ENCODE assay signal across 8 cellular contexts in the genomic region with DNA sequence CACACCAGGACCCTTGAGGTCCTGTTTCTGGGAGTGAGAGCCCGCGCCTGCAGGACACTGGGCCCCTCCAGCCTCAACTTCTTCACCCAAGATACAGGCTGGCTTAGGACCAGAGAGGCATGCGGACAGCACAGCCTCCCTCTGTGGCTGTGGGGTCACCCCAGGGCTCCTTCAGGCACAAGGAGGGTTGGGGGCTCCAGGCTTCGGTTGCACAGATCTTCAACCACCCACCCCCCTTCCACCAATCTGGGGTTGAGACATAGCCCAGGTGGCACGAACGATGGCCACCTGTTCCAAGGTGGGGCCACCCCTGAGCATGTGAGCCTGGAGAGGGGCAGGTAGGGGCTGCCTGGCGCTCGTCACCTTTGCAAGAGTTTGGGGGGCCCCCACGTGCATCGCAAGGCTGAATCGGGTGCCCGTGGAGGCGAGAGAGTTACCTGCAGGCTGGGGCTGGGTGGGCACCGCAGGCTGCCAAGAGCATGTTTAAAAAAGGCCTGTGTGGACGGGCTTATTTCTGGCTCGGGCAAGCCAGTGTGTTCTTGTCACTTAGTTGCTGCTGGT. TPM values are rescaled to one million over a fixed set of nuclear protein-coding genes. Genes with fewer than 3 reads are reported as not detected.
DNase-seq lines count a peak whose midpoint lies in the region; ATAC-seq and TF ChIP-seq lines count a peak whose summit lies in the region.

No MANE protein-coding gene starts in this region.

- no peak overlapping the region for H3K27ac Mint-ChIP-seq in activated CD4-positive, alpha-beta memory T cell treated with anti-CD3 and anti-CD28 coated beads, Interleukin-2, amount 10 ng/mL, durations not matched to agents 7 days and 5 days

- no peak for TF ChIP-seq CTCF in HCT116 (IDR thresholded peaks at IDR 0.05 in 2 of 3, conservative IDR thresholded peaks at IDR 0.05 in 1 of 3; ENCODE audit: borderline replicate concordance in 1 of 3, insufficient read depth in 1 of 3, low read depth in 2 of 3, low read length in 2 of 3)
- TF ChIP-seq CTCF in spleen (IDR thresholded peaks at IDR 0.05 in 8 of 11, conservative IDR thresholded peaks at IDR 0.05 in 3 of 11), result no peak

- TF ChIP-seq RAD21 in HCT116 (IDR thresholded peaks at IDR 0.05; ENCODE audit: low read depth), result no peak

- H3K4me3 ChIP-seq in HCT116 (replicated peaks in 1 of 2; ENCODE audit: low read depth in 1 of 2, low read length in 2 of 2) (peak overlapping the region; percentile 80 to 92), iPS-15b (ENCODE audit: low read depth, low read length) (peak overlapping the region; percentile 62), spleen (peak overlapping the region; percentile 62 to 98 (median 82))

- no peaks in the 10 kb centered on the region for H4K20me1 ChIP-seq in HCT116 (ENCODE audit: insufficient read depth)

- H3K36me3 ChIP-seq in HCT116 (ENCODE audit: control insufficient read depth in 1 of 2, insufficient read depth in 2 of 2, low read length in 2 of 2) (peaks cover 0 to 6% of the 10 kb centered on the region in 2 experiments; a peak in 1 of 4 replicates), iPS-15b (ENCODE audit: control insufficient read depth, insufficient read depth, low read length) (peaks cover 3% of the 10 kb centered on the region), spleen (peaks cover 0 to 5% (median 1%) of the 10 kb centered on the region in 6 donors)

- H3K9me3 ChIP-seq in HCT116 (ENCODE audit: control insufficient read depth in 1 of 2, insufficient read depth in 1 of 2, low read depth in 1 of 2, low read length in 2 of 2), result no peaks in the 10 kb centered on the region
- no peaks in the 10 kb centered on the region for H3K9me3 ChIP-seq in iPS-15b (ENCODE audit: control insufficient read depth, insufficient read depth, low read length)
- H3K9me3 ChIP-seq in spleen, result no peaks in the 10 kb centered on the region

- DNase-seq in HCT116 (ENCODE audit: low read depth, low spot score), result no peak
- no peak for DNase-seq in activated CD4-positive, alpha-beta memory T cell treated with anti-CD3 and anti-CD28 coated beads, Interleukin-2, amount 10 ng/mL, durations not matched to agents 7 days and 5 days
- no peak for DNase-seq in spleen
- no peak for DNase-seq in activated gamma-delta T cell (lab: John Stamatoyannopoulos, UW)
- no peak for DNase-seq in NCI-H446 treated with DMSO at 0.1 percent for 48 hours (lab: John Stamatoyannopoulos, UW)

- peaks cover 16 to 41% of the 10 kb centered on the region in 2 experiments; a peak in 3 of 4 replicates for H3K4me1 ChIP-seq in HCT116 (ENCODE audit: control insufficient read depth in 1 of 2, insufficient read depth in 2 of 2, low read length in 2 of 2)
- H3K4me1 ChIP-seq in iPS-15b (ENCODE audit: control insufficient read depth, insufficient read depth, low read length), result no peaks in the 10 kb centered on the region
- peaks cover 18 to 82% (median 66%) of the 10 kb centered on the region in 6 donors for H3K4me1 ChIP-seq in spleen

- no peaks in the 10 kb centered on the region for H3K27me3 Mint-ChIP-seq in activated CD4-positive, alpha-beta memory T cell treated with anti-CD3 and anti-CD28 coated beads, Interleukin-2, amount 10 ng/mL, durations not matched to agents 7 days and 5 days

- POLR2A ChIA-PET in HCT116 (lab: Charles Lee), result no interaction called here
- POLR2A ChIA-PET in activated CD4-positive, alpha-beta memory T cell treated with anti-CD3 and anti-CD28 coated beads, Interleukin-2, amount 10 ng/mL, durations not matched to agents 7 days and 5 days (lab: Charles Lee), result no interaction called here

- 70 to 88% (median 78%) methylated on average over 12 to 16 of the region's 16 CpGs for WGBS in spleen, 5 donors

- no peaks in the 10 kb centered on the region for H3K9me3 Mint-ChIP-seq in activated CD4-positive, alpha-beta memory T cell treated with anti-CD3 and anti-CD28 coated beads, Interleukin-2, amount 10 ng/mL, durations not matched to agents 7 days and 5 days

- RAD21 ChIA-PET in HCT116 (lab: Charles Lee; ENCODE audit: low non-redundant PET in 1 of 2, low total read pairs in 2 of 2, uncharacterized antibody in 2 of 2, unreplicated experiment in 2 of 2), result no interaction called here

- H3K9ac ChIP-seq in HCT116 (ENCODE audit: low read length), result peak overlapping the region; percentile 89
- peak overlapping the region; percentile 47 for H3K9ac ChIP-seq in iPS-15b (ENCODE audit: low read depth, low read length)

- peaks cover 20% of the 10 kb centered on the region for H3K4me1 Mint-ChIP-seq in activated CD4-positive, alpha-beta memory T cell treated with anti-CD3 and anti-CD28 coated beads, Interleukin-2, amount 10 ng/mL, durations not matched to agents 7 days and 5 days

- ATAC-seq in HCT116 (no peak), HG02852 (IDR thresholded peaks at IDR 0.05; ENCODE audit: unreplicated experiment) (no peak), GM18870 (IDR thresholded peaks at IDR 0.05; ENCODE audit: unreplicated experiment) (no peak)

- no peaks in the 10 kb centered on the region for H3K9me2 ChIP-seq in HCT116 (ENCODE audit: insufficient read depth)

- CTCF ChIA-PET in HCT116 (lab: Charles Lee), result no interaction called here
- CTCF ChIA-PET in activated CD4-positive, alpha-beta memory T cell treated with anti-CD3 and anti-CD28 coated beads, Interleukin-2, amount 10 ng/mL, durations not matched to agents 7 days and 5 days (lab: Charles Lee), result no interaction called here

- peak overlapping the region; percentile 64 for H3K4me3 Mint-ChIP-seq in activated CD4-positive, alpha-beta memory T cell treated with anti-CD3 and anti-CD28 coated beads, Interleukin-2, amount 10 ng/mL, durations not matched to agents 7 days and 5 days

- H3K36me3 Mint-ChIP-seq in activated CD4-positive, alpha-beta memory T cell treated with anti-CD3 and anti-CD28 coated beads, Interleukin-2, amount 10 ng/mL, durations not matched to agents 7 days and 5 days (ENCODE audit: low read depth), result peaks cover 3% of the 10 kb centered on the region

- peak overlapping the region; percentile 74 for H3K27ac ChIP-seq in HCT116 (ENCODE audit: low read depth, low read length)
- peak overlapping the region in 3 of 8 donors; percentile 94 to 96 (median 94) for H3K27ac ChIP-seq in spleen

- H3K79me2 ChIP-seq in HCT116 (ENCODE audit: insufficient read depth, low read length), result peaks cover 60% of the 10 kb centered on the region

- TF ChIP-seq POLR2A in HCT116 (IDR thresholded peaks at IDR 0.05; ENCODE audit: borderline replicate concordance, extremely low read depth, insufficient read depth, insufficient read length), result no peak
- TF ChIP-seq POLR2A in spleen (IDR thresholded peaks at IDR 0.05), result no peak

- intact Hi-C loops in HCT116 (cut with micrococcal nuclease) (no loop called here), spleen (cut with DNase I; ENCODE audit: low total_unique reads) (no loop called here)

- BruUV-seq in HCT116 (replicated peaks; lab: Mats Ljungman, UMichigan), result no TSS peak

- H3K4me2 ChIP-seq in HCT116 (ENCODE audit: low read length), result peak overlapping the region; percentile 96

- H2AFZ ChIP-seq in HCT116 (ENCODE audit: low read depth, low read length, poor library complexity, severe bottlenecking), result no peak overlapping the region

- no peaks in the 10 kb centered on the region for H3K27me3 ChIP-seq in HCT116 (ENCODE audit: insufficient read depth, low read length)
- no peaks in the 10 kb centered on the region for H3K27me3 ChIP-seq in iPS-15b (ENCODE audit: control insufficient read depth, insufficient read depth, low read length)
- no peaks in the 10 kb centered on the region for H3K27me3 ChIP-seq in spleen (replicated peaks in 1 of 7)

TF ChIP-seq in HCT116, 20 proteins besides CTCF, POLR2A, EP300 and RAD21 (continues in another document):
- TF ChIP-seq, protein P1, sequence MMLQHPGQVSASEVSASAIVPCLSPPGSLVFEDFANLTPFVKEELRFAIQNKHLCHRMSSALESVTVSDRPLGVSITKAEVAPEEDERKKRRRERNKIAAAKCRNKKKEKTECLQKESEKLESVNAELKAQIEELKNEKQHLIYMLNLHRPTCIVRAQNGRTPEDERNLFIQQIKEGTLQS (IDR thresholded peaks at IDR 0.05), result no peak
- no peak for TF ChIP-seq SIN3A (IDR thresholded peaks at IDR 0.05; ENCODE audit: low read depth)
- no peak for TF ChIP-seq EZH2phosphoT487 (IDR thresholded peaks at IDR 0.05; ENCODE audit: borderline replicate concordance)

RNA-seq across cellular contexts. Expression of a gene that starts 1.2 kb away (rescaled TPM):
- total RNA-seq in HCT116 (2021; ENCODE audit: unreplicated experiment) (89.3 TPM), spleen (10 to 100 TPM; 24.3 to 71.5 (median 57.5) TPM)
- 46.9 and 49.5 TPM in 2 replicates for polyA plus RNA-seq in HCT116 (2012)
- 10 to 100 TPM; 44.2 to 48.3 TPM for total RNA-seq in activated CD4-positive, alpha-beta memory T cell treated with anti-CD3 and anti-CD28 coated beads, Interleukin-2, amount 10 ng/mL, durations not matched to agents 7 days and 5 days
- polyA plus RNA-seq in spleen, result 10 to 100 TPM; 12.7 to 37.8 (median 21.4) TPM

RNA-seq across cellular contexts. Expression of a gene that starts 15.7 kb away (rescaled TPM):
- total RNA-seq in HCT116 (2021; ENCODE audit: unreplicated experiment) (67.3 TPM), spleen (10 to 100 TPM; 70.4 to 89.8 (median 79.3) TPM)
- polyA plus RNA-seq in HCT116 (2012), result 43.8 and 47.9 TPM in 2 replicates
- total RNA-seq in activated CD4-positive, alpha-beta memory T cell treated with anti-CD3 and anti-CD28 coated beads, Interleukin-2, amount 10 ng/mL, durations not matched to agents 7 days and 5 days, result 10 to 100 TPM; 71.8 to 75.2 TPM
- 100 to 1,000 TPM in 2 of 3 donors, 10 to 100 TPM in 1; 75.1 to 142 (median 132) TPM for polyA plus RNA-seq in spleen

RNA-seq across cellular contexts. Expression of a gene that starts 16.9 kb away (rescaled TPM):
- total RNA-seq in HCT116 (2021; ENCODE audit: unreplicated experiment) (351 TPM), spleen (100 to 1,000 TPM in 3 of 7 donors, 10 to 100 TPM in 4; 56.7 to 111 (median 88.5) TPM)
- polyA plus RNA-seq in HCT116 (2012), result 240 and 283 TPM in 2 replicates
- 100 to 1,000 TPM; 176 to 181 TPM for total RNA-seq in activated CD4-positive, alpha-beta memory T cell treated with anti-CD3 and anti-CD28 coated beads, Interleukin-2, amount 10 ng/mL, durations not matched to agents 7 days and 5 days
- 100 to 1,000 TPM in 2 of 3 donors, 10 to 100 TPM in 1; 52.6 to 106 (median 101) TPM for polyA plus RNA-seq in spleen

RNA-seq across cellular contexts. Expression of a gene that starts 18.1 kb away (rescaled TPM):
- total RNA-seq in HCT116 (2021; ENCODE audit: unreplicated experiment) (not detected), spleen (1 to 10 TPM in 4 of 7 donors, under 1 TPM in 2, not detected in 1; 0.69 to 7.6 (median 1.8) TPM)
- polyA plus RNA-seq in HCT116 (2012), result 0.24 and 0.26 TPM in 2 replicates
- total RNA-seq in activated CD4-positive, alpha-beta memory T cell treated with anti-CD3 and anti-CD28 coated beads, Interleukin-2, amount 10 ng/mL, durations not matched to agents 7 days and 5 days, result under 1 TPM; 0.33 to 0.76 TPM
- polyA plus RNA-seq in spleen, result 1 to 10 TPM in 2 of 3 donors, under 1 TPM in 1; 0.29 to 6.1 (median 1.7) TPM

RNA-seq across cellular contexts. Expression of a gene that starts 52.7 kb away (rescaled TPM):
- total RNA-seq in HCT116 (2021; ENCODE audit: unreplicated experiment) (43.8 TPM), spleen (10 to 100 TPM; 25.1 to 62.7 (median 36.1) TPM)
- polyA plus RNA-seq in HCT116 (2012), result 24.2 and 25.3 TPM in 2 replicates
- 10 to 100 TPM; 40.4 to 41.1 TPM for total RNA-seq in activated CD4-positive, alpha-beta memory T cell treated with anti-CD3 and anti-CD28 coated beads, Interleukin-2, amount 10 ng/mL, durations not matched to agents 7 days and 5 days
- 10 to 100 TPM in 2 of 3 donors, 1 to 10 TPM in 1; 7.8 to 17.1 (median 14.3) TPM for polyA plus RNA-seq in spleen
